In genomic region chr16:20683812-20684211, GRCh38 we compare ENCODE assay signal across 1 cellular context.
TF ChIP-seq lines count a peak whose summit lies in the region.

No MANE protein-coding gene starts in this region.

TF ChIP-seq in K562, 482 proteins besides CTCF, POLR2A, EP300 and RAD21 (continues in another document):
- TF ChIP-seq REST (CRISPR knock-in tag; IDR thresholded peaks at IDR 0.05; ENCODE audit: low read depth): no peak
- no peak for TF ChIP-seq HNRNPLL (IDR thresholded peaks at IDR 0.05; ENCODE audit: low read depth, low read length, poor library complexity, severe bottlenecking)
- no peak for TF ChIP-seq ZNF668 (CRISPR knock-in tag; IDR thresholded peaks at IDR 0.05)
- 0 out of 2 replicates have a peak, but pooled peaks have one; percentile 10 for TF ChIP-seq DPF2 (IDR thresholded peaks at IDR 0.05)
- no peak for TF ChIP-seq NFATC3 (IDR thresholded peaks at IDR 0.05)
- TF ChIP-seq DACH1 (IDR thresholded peaks at IDR 0.05; ENCODE audit: partially characterized antibody): no peak
- peak; percentile 57; the same call in 1 of the 2 replicates for TF ChIP-seq JUND (IDR thresholded peaks at IDR 0.05; ENCODE audit: borderline replicate concordance, low read depth, low read length)
- peak; percentile 44; the same call in 1 of the 3 replicates for TF ChIP-seq JUND (tag; IDR thresholded peaks at IDR 0.05; ENCODE audit: borderline replicate concordance, low read depth, low read length)
- peak; percentile 82 for TF ChIP-seq FOSL1 (tag; conservative IDR thresholded peaks at IDR 0.05)
- no peak for TF ChIP-seq SREBF2 (CRISPR knock-in tag; IDR thresholded peaks at IDR 0.05)
- TF ChIP-seq TOE1 (IDR thresholded peaks at IDR 0.05; ENCODE audit: borderline replicate concordance): no peak
- TF ChIP-seq TOE1 (CRISPR knock-in tag; IDR thresholded peaks at IDR 0.05; ENCODE audit: borderline replicate concordance, low read depth): no peak
- TF ChIP-seq SRSF3 (IDR thresholded peaks at IDR 0.05; ENCODE audit: insufficient read depth, low read length): no peak
- TF ChIP-seq, protein P1, sequence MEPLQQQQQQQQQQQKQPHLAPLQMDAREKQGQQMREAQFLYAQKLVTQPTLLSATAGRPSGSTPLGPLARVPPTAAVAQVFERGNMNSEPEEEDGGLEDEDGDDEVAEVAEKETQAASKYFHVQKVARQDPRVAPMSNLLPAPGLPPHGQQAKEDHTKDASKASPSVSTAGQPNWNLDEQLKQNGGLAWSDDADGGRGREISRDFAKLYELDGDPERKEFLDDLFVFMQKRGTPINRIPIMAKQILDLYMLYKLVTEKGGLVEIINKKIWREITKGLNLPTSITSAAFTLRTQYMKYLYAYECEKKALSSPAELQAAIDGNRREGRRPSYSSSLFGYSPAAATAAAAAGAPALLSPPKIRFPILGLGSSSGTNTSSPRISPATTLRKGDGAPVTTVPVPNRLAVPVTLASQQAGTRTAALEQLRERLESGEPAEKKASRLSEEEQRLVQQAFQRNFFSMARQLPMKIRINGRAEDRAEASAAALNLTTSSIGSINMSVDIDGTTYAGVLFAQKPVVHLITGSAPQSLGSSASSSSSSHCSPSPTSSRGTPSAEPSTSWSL (CRISPR knock-in tag; IDR thresholded peaks at IDR 0.05; ENCODE audit: borderline replicate concordance): no peak
- no peak for TF ChIP-seq MYC (IDR thresholded peaks at IDR 0.05; ENCODE audit: low read depth, low read length)
- TF ChIP-seq MYC (CRISPR knock-in tag; IDR thresholded peaks at IDR 0.05; ENCODE audit: borderline replicate concordance, low read depth): no peak
- TF ChIP-seq ZC3H11A (IDR thresholded peaks at IDR 0.05; ENCODE audit: low read depth, low read length): no peak
- no peak for TF ChIP-seq E4F1 (CRISPR knock-in tag; IDR thresholded peaks at IDR 0.05; ENCODE audit: borderline replicate concordance)
- TF ChIP-seq SMARCC2 (IDR thresholded peaks at IDR 0.05; ENCODE audit: low read depth): peak; percentile 22; the same call in 1 of the 2 replicates
- TF ChIP-seq ATF1 (CRISPR knock-in tag; IDR thresholded peaks at IDR 0.05): no peak
- no peak for TF ChIP-seq ATF1 (tag; IDR thresholded peaks at IDR 0.05)
- TF ChIP-seq HBP1 (CRISPR knock-in tag; IDR thresholded peaks at IDR 0.05): no peak
- TF ChIP-seq ZNF274 (IDR thresholded peaks at IDR 0.05; ENCODE audit: borderline replicate concordance, low read depth, low read length): no peak
- no peak for TF ChIP-seq RFX5 (IDR thresholded peaks at IDR 0.05; ENCODE audit: low read depth, low read length)
- no peak for TF ChIP-seq TEAD1 (CRISPR knock-in tag; IDR thresholded peaks at IDR 0.05)
- no peak for TF ChIP-seq HMGN3 (IDR thresholded peaks at IDR 0.05; ENCODE audit: borderline replicate concordance, extremely low read depth, insufficient read length, low read depth, low read length)
- TF ChIP-seq RBM22 (IDR thresholded peaks at IDR 0.05; ENCODE audit: low read depth, low read length, poor library complexity, severe bottlenecking): no peak
- no peak for TF ChIP-seq RBM25 (IDR thresholded peaks at IDR 0.05; ENCODE audit: low read depth, low read length, severe bottlenecking)
- peak; percentile 35; the same call in 1 of the 2 replicates for TF ChIP-seq ARID1B (IDR thresholded peaks at IDR 0.05)
- TF ChIP-seq NFIC (IDR thresholded peaks at IDR 0.05): no peak
- no peak for TF ChIP-seq CEBPG (CRISPR knock-in tag; IDR thresholded peaks at IDR 0.05)
- TF ChIP-seq CEBPG (tag; conservative IDR thresholded peaks at IDR 0.05 in 1 of 2, IDR thresholded peaks at IDR 0.05 in 1 of 2): no peak
- no peak for TF ChIP-seq ZNF551 (CRISPR knock-in tag; IDR thresholded peaks at IDR 0.05)
- TF ChIP-seq, protein P2, sequence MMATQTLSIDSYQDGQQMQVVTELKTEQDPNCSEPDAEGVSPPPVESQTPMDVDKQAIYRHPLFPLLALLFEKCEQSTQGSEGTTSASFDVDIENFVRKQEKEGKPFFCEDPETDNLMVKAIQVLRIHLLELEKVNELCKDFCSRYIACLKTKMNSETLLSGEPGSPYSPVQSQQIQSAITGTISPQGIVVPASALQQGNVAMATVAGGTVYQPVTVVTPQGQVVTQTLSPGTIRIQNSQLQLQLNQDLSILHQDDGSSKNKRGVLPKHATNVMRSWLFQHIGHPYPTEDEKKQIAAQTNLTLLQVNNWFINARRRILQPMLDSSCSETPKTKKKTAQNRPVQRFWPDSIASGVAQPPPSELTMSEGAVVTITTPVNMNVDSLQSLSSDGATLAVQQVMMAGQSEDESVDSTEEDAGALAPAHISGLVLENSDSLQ (IDR thresholded peaks at IDR 0.05): no peak
- no peak for TF ChIP-seq MIER1 (IDR thresholded peaks at IDR 0.05; ENCODE audit: low read depth)
- TF ChIP-seq KLF6 (CRISPR knock-in tag; IDR thresholded peaks at IDR 0.05; ENCODE audit: borderline replicate concordance): no peak
- TF ChIP-seq E2F6 (IDR thresholded peaks at IDR 0.05; ENCODE audit: borderline replicate concordance in 1 of 2, extremely low read depth in 1 of 2, insufficient read depth in 1 of 2, insufficient read length in 1 of 2, low read depth in 1 of 2, low read length in 1 of 2, poor library complexity in 1 of 2, severe bottlenecking in 1 of 2): no peak
- TF ChIP-seq, protein P3, sequence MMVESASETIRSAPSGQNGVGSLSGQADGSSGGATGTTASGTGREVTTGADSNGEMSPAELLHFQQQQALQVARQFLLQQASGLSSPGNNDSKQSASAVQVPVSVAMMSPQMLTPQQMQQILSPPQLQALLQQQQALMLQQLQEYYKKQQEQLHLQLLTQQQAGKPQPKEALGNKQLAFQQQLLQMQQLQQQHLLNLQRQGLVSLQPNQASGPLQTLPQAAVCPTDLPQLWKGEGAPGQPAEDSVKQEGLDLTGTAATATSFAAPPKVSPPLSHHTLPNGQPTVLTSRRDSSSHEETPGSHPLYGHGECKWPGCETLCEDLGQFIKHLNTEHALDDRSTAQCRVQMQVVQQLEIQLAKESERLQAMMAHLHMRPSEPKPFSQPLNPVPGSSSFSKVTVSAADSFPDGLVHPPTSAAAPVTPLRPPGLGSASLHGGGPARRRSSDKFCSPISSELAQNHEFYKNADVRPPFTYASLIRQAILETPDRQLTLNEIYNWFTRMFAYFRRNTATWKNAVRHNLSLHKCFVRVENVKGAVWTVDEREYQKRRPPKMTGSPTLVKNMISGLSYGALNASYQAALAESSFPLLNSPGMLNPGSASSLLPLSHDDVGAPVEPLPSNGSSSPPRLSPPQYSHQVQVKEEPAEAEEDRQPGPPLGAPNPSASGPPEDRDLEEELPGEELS (CRISPR knock-in tag; IDR thresholded peaks at IDR 0.05; ENCODE audit: borderline replicate concordance): no peak
- no peak for TF ChIP-seq SMAD2 (IDR thresholded peaks at IDR 0.05; ENCODE audit: low read depth, low read length)
- TF ChIP-seq KDM5B (IDR thresholded peaks at IDR 0.05; ENCODE audit: insufficient replicate concordance, low read depth, low read length): no peak
- no peak for TF ChIP-seq CBX3 (IDR thresholded peaks at IDR 0.05; ENCODE audit: borderline replicate concordance in 1 of 2, low read length in 2 of 2)
- TF ChIP-seq ZFP30 (CRISPR knock-in tag; IDR thresholded peaks at IDR 0.05; ENCODE audit: borderline replicate concordance): no peak
- TF ChIP-seq, protein P4, sequence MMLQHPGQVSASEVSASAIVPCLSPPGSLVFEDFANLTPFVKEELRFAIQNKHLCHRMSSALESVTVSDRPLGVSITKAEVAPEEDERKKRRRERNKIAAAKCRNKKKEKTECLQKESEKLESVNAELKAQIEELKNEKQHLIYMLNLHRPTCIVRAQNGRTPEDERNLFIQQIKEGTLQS (IDR thresholded peaks at IDR 0.05): peak; percentile 69
- TF ChIP-seq, protein P4 (CRISPR knock-in tag; conservative IDR thresholded peaks at IDR 0.05): no peak
- TF ChIP-seq, protein P5, sequence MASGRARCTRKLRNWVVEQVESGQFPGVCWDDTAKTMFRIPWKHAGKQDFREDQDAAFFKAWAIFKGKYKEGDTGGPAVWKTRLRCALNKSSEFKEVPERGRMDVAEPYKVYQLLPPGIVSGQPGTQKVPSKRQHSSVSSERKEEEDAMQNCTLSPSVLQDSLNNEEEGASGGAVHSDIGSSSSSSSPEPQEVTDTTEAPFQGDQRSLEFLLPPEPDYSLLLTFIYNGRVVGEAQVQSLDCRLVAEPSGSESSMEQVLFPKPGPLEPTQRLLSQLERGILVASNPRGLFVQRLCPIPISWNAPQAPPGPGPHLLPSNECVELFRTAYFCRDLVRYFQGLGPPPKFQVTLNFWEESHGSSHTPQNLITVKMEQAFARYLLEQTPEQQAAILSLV (tag; IDR thresholded peaks at IDR 0.05): no peak
- TF ChIP-seq FUS (optimal IDR thresholded peaks at IDR 0.05; ENCODE audit: low read depth, low read length): no peak
- TF ChIP-seq TEAD4 (IDR thresholded peaks at IDR 0.05; ENCODE audit: low read length): no peak
- no peak for TF ChIP-seq TEAD4 (CRISPR knock-in tag; IDR thresholded peaks at IDR 0.05; ENCODE audit: borderline replicate concordance)
- no peak for TF ChIP-seq NFE2L1 (tag; IDR thresholded peaks at IDR 0.05; ENCODE audit: borderline replicate concordance, low read depth)
- no peak for TF ChIP-seq ZNF639 (CRISPR knock-in tag; conservative IDR thresholded peaks at IDR 0.05 in 1 of 2, IDR thresholded peaks at IDR 0.05 in 1 of 2)
- TF ChIP-seq E2F3 (CRISPR knock-in tag; IDR thresholded peaks at IDR 0.05): no peak
